In genomic region chr5:64784451-64785025, GRCh38 we compare ENCODE assay signal across 8 cellular contexts. TPM values are rescaled to one million over a fixed set of nuclear protein-coding genes. Genes with fewer than 3 reads are reported as not detected.
DNase-seq lines count a peak whose midpoint lies in the region; ATAC-seq and TF ChIP-seq lines count a peak whose summit lies in the region.

No MANE protein-coding gene starts in this region.

- H3K27me3 Mint-ChIP-seq in activated naive CD8-positive, alpha-beta T cell treated with anti-CD3 and anti-CD28 coated beads, Interleukin-2, amount 50 U/mL, for 24 hours, result no peaks in the 10 kb centered on the region

- peaks cover 0 to 23% (median 0%) of the 10 kb centered on the region in 4 donors for H3K36me3 ChIP-seq in sigmoid colon

- peak; percentile 74 for TF ChIP-seq CTCF in GM12873 (IDR thresholded peaks at IDR 0.05; ENCODE audit: insufficient read depth, low read depth, low read length, missing control alignments)
- peak; percentile 39 to 79 (median 69) for TF ChIP-seq CTCF in sigmoid colon (IDR thresholded peaks at IDR 0.05)

- intact Hi-C loops in left ventricle myocardium superior (cut with micrococcal nuclease), result loop anchor here (2.0 kb wide), 1 partner anchor 150 kb away; no protein-coding TSS in a partner anchor
- intact Hi-C loops in sigmoid colon (cut with DNase I), result loop anchor here (1.0 kb wide), 1 partner anchor 149 kb away; no protein-coding TSS in a partner anchor

- H3K27ac Mint-ChIP-seq in activated naive CD8-positive, alpha-beta T cell treated with anti-CD3 and anti-CD28 coated beads, Interleukin-2, amount 50 U/mL, for 24 hours, result no peak overlapping the region

- no peak for TF ChIP-seq EP300 in sigmoid colon (IDR thresholded peaks at IDR 0.05)

- WGBS in sigmoid colon, 2 donors, result 2 to 3% methylated on average over 3 of the region's 3 CpGs

- H3K9me3 ChIP-seq in sigmoid colon, result no peaks in the 10 kb centered on the region

- no peak overlapping the region for H3K4me3 ChIP-seq in sigmoid colon

- H3K4me1 Mint-ChIP-seq in activated naive CD8-positive, alpha-beta T cell treated with anti-CD3 and anti-CD28 coated beads, Interleukin-2, amount 50 U/mL, for 24 hours, result peaks cover 4% of the 10 kb centered on the region

- ATAC-seq in HG02588 (IDR thresholded peaks at IDR 0.05; ENCODE audit: unreplicated experiment) (peak; percentile 75), left ventricle myocardium superior (peak; percentile 63)
- ATAC-seq in activated naive CD8-positive, alpha-beta T cell treated with anti-CD3 and anti-CD28 coated beads, Interleukin-2, amount 50 U/mL, for 24 hours, result peak; percentile 78

- H3K36me3 Mint-ChIP-seq in activated naive CD8-positive, alpha-beta T cell treated with anti-CD3 and anti-CD28 coated beads, Interleukin-2, amount 50 U/mL, for 24 hours (ENCODE audit: low read depth), result peaks cover 23% of the 10 kb centered on the region

- no peaks in the 10 kb centered on the region for H3K9me3 Mint-ChIP-seq in activated naive CD8-positive, alpha-beta T cell treated with anti-CD3 and anti-CD28 coated beads, Interleukin-2, amount 50 U/mL, for 24 hours

- no peaks in the 10 kb centered on the region for H3K4me1 ChIP-seq in sigmoid colon

- H3K27ac ChIP-seq in sigmoid colon, result no peak overlapping the region

- no peaks in the 10 kb centered on the region for H3K27me3 ChIP-seq in sigmoid colon

- DNase-seq in NCI-H128 (lab: John Stamatoyannopoulos, UW; ENCODE audit: unreplicated experiment), result peak; percentile 34
- peak; percentile 60 for DNase-seq in SW480 (ENCODE audit: low spot score)
- peak; percentile 71 for DNase-seq in activated naive CD8-positive, alpha-beta T cell treated with anti-CD3 and anti-CD28 coated beads, Interleukin-2, amount 50 U/mL, for 24 hours
- peak; percentile 36 for DNase-seq in left ventricle myocardium superior
- peak; percentile 78 for DNase-seq in sigmoid colon
- DNase-seq in GM19238 (ENCODE audit: insufficient read length, low spot score), result no peak

- no peak for TF ChIP-seq POLR2A in sigmoid colon (IDR thresholded peaks at IDR 0.05)

- H3K4me3 Mint-ChIP-seq in activated naive CD8-positive, alpha-beta T cell treated with anti-CD3 and anti-CD28 coated beads, Interleukin-2, amount 50 U/mL, for 24 hours, result no peak overlapping the region

RNA-seq across cellular contexts. Expression of gene CWC27, which starts 15.8 kb away (rescaled TPM):
- total RNA-seq in left ventricle myocardium superior (27.9 TPM), sigmoid colon (10 to 100 TPM; 18.9 to 27.7 (median 19.7) TPM)
- polyA plus RNA-seq in sigmoid colon, result 10 to 100 TPM; 11.3 to 16.8 (median 15.0) TPM

RNA-seq across cellular contexts. Expression of gene SREK1IP1, which starts 16.0 kb away (rescaled TPM):
- total RNA-seq in left ventricle myocardium superior, result 13.7 TPM
- total RNA-seq in sigmoid colon, result 10 to 100 TPM; 12.3 to 20.8 (median 14.0) TPM
- polyA plus RNA-seq in sigmoid colon, result 10 to 100 TPM in 2 of 3 donors, 1 to 10 TPM in 1; 4.2 to 13.6 (median 11.5) TPM
